Comparison of ENCODE assay signal across 17 cellular contexts in genomic region chr11:78057462-78058055, GRCh38. TPM values are rescaled to one million over a fixed set of nuclear protein-coding genes. Genes with fewer than 3 reads are reported as not detected.
DNase-seq lines count a peak whose midpoint lies in the region; ATAC-seq and TF ChIP-seq lines count a peak whose summit lies in the region.
"Had no signal": no experiment of that assay in that cellular context is flagged by ENCODE, and none has a peak within 500 bp of the region (broad histone marks: within the 10 kb centered on the region; RNA-seq: fewer than 3 reads in every experiment).

No MANE protein-coding gene starts in this region.

- H3K4me2 ChIP-seq in trophoblast cell (ENCODE audit: low read length): no peak overlapping the region
- H3K4me2 ChIP-seq: GM23338 had no signal

- H4K91ac ChIP-seq in trophoblast cell (ENCODE audit: low read depth, low read length): no peak overlapping the region

- H2BK12ac ChIP-seq in trophoblast cell (ENCODE audit: low read length): no peak overlapping the region

- no peak for TF ChIP-seq CTCF in glutamatergic neuron (IDR thresholded peaks at IDR 0.05; ENCODE audit: partially characterized antibody, unreplicated experiment)
- no peak for TF ChIP-seq CTCF in right lobe of liver (IDR thresholded peaks at IDR 0.05)

- no peaks in the 10 kb centered on the region for H3K36me3 Mint-ChIP-seq in glutamatergic neuron (ENCODE audit: unreplicated experiment)
- H3K36me3 Mint-ChIP-seq: CD4-positive, CD25-positive, alpha-beta regulatory T cell had no signal

- no peak overlapping the region for H4K8ac ChIP-seq in trophoblast cell (ENCODE audit: low read depth, low read length)

- no peak overlapping the region for H3K4ac ChIP-seq in trophoblast cell (ENCODE audit: low read depth, low read length)

- no peak overlapping the region for H2BK5ac ChIP-seq in trophoblast cell (ENCODE audit: low read depth, low read length, poor library complexity)

- H3K18ac ChIP-seq in trophoblast cell (ENCODE audit: low read length): no peak overlapping the region

- H3K27me3 ChIP-seq in right lobe of liver: no peaks in the 10 kb centered on the region
- H3K27me3 ChIP-seq in trophoblast cell (ENCODE audit: insufficient read depth, low read length): no peaks in the 10 kb centered on the region
- H3K27me3 ChIP-seq: BE2C had no signal

- H3K79me1 ChIP-seq in trophoblast cell (ENCODE audit: low read length): peaks cover 2% of the 10 kb centered on the region

- intact Hi-C loops in right lobe of liver (cut with DNase I): no loop called here
- intact Hi-C loops in left ventricle myocardium superior (cut with micrococcal nuclease): no loop called here

- H3K27ac ChIP-seq in right lobe of liver: peak overlapping the region in 2 of 3 donors; percentile 10 to 68
- H3K27ac ChIP-seq in trophoblast cell (ENCODE audit: low read depth, low read length): no peak overlapping the region

- no peaks in the 10 kb centered on the region for H3K36me3 ChIP-seq in right lobe of liver
- no peaks in the 10 kb centered on the region for H3K36me3 ChIP-seq in trophoblast cell (ENCODE audit: control insufficient read depth in 1 of 2, insufficient read depth in 2 of 2, low read length in 2 of 2)
- H3K36me3 ChIP-seq: BE2C had no signal

- H3K9me3 Mint-ChIP-seq in glutamatergic neuron (ENCODE audit: unreplicated experiment): peaks cover 3% of the 10 kb centered on the region
- H3K9me3 Mint-ChIP-seq: CD4-positive, CD25-positive, alpha-beta regulatory T cell; CD8-positive, alpha-beta memory T cell; GM23338; HFFc6 had no signal

- H3K79me2 ChIP-seq in trophoblast cell (ENCODE audit: control insufficient read depth, insufficient read depth, low read length, poor library complexity): no peaks in the 10 kb centered on the region

- ATAC-seq in right lobe of liver (peak; percentile 24 to 67 (median 50)), HG03432 (IDR thresholded peaks at IDR 0.05; ENCODE audit: unreplicated experiment) (no peak), left ventricle myocardium superior (no peak)
- ATAC-seq: GM23338, HCT116 had no signal

- H2AK5ac ChIP-seq in trophoblast cell (ENCODE audit: low read length): no peak overlapping the region

- DNase-seq in glutamatergic neuron: no peak
- peak in 2 of 3 donors; percentile 61 to 77 for DNase-seq in right lobe of liver
- DNase-seq in trophoblast cell: no peak
- no peak for DNase-seq in hippocampal formation (lab: John Stamatoyannopoulos, UW)
- no peak for DNase-seq in left ventricle myocardium superior
- DNase-seq: ACHN; BE2C; C1 segment of cervical spinal cord; CD4-positive, CD25-positive, alpha-beta regulatory T cell; CD8-positive, alpha-beta memory T cell; COR-L47; DMS 273 treated with DMSO at 0.1 percent for 48 hours; DMS53; HFFc6 had no signal

- H3K4me1 ChIP-seq in right lobe of liver (peaks cover 0 to 62% (median 18%) of the 10 kb centered on the region in 4 donors), trophoblast cell (ENCODE audit: control insufficient read depth in 1 of 2, insufficient read depth in 2 of 2, low read length in 2 of 2) (peaks cover 2 to 3% of the 10 kb centered on the region in 2 experiments)
- H3K4me1 ChIP-seq: BE2C had no signal

- H3K9me3 ChIP-seq in right lobe of liver (no peaks in the 10 kb centered on the region), trophoblast cell (ENCODE audit: insufficient read depth, low read depth, low read length) (no peaks in the 10 kb centered on the region)
- H3K9me3 ChIP-seq: BE2C had no signal

- no peak overlapping the region for H3K4me3 ChIP-seq in right lobe of liver
- no peak overlapping the region for H3K4me3 ChIP-seq in trophoblast cell (ENCODE audit: low read depth, low read length)
- H3K4me3 ChIP-seq: GM23338 had no signal

- peaks cover 2% of the 10 kb centered on the region for H3K27me3 Mint-ChIP-seq in glutamatergic neuron (ENCODE audit: unreplicated experiment)
- H3K27me3 Mint-ChIP-seq: CD4-positive, CD25-positive, alpha-beta regulatory T cell; CD8-positive, alpha-beta memory T cell had no signal

- H4K12ac ChIP-seq in trophoblast cell (ENCODE audit: low read depth, low read length): no peak overlapping the region

- peak overlapping the region; percentile 22 for H2BK120ac ChIP-seq in trophoblast cell (ENCODE audit: insufficient read depth, low read length, poor library complexity)

- peak overlapping the region; percentile 33 for H3K27ac Mint-ChIP-seq in glutamatergic neuron (ENCODE audit: unreplicated experiment)
- H3K27ac Mint-ChIP-seq: CD4-positive, CD25-positive, alpha-beta regulatory T cell; CD8-positive, alpha-beta memory T cell; GM23338; HFFc6 had no signal

- H3K14ac ChIP-seq in trophoblast cell (ENCODE audit: low read length): no peak overlapping the region

- no peak overlapping the region for H3K9ac ChIP-seq in trophoblast cell (ENCODE audit: low read length)

- no peak overlapping the region for H3K4me3 Mint-ChIP-seq in glutamatergic neuron (ENCODE audit: unreplicated experiment)
- H3K4me3 Mint-ChIP-seq: CD4-positive, CD25-positive, alpha-beta regulatory T cell; CD8-positive, alpha-beta memory T cell; GM23338; HFFc6 had no signal

- no peak for TF ChIP-seq POLR2A in right lobe of liver (IDR thresholded peaks at IDR 0.05)

- H3K4me1 Mint-ChIP-seq in glutamatergic neuron (ENCODE audit: low read depth, unreplicated experiment): no peaks in the 10 kb centered on the region
- H3K4me1 Mint-ChIP-seq: CD4-positive, CD25-positive, alpha-beta regulatory T cell; CD8-positive, alpha-beta memory T cell; GM23338 had no signal

- no peak overlapping the region for H3K23ac ChIP-seq in trophoblast cell (ENCODE audit: low read length)

- H2AFZ ChIP-seq in trophoblast cell (ENCODE audit: insufficient read depth, low read length, poor library complexity): no peak overlapping the region
- H2AFZ ChIP-seq: GM23338 had no signal

- WGBS in right lobe of liver (ENCODE audit: insufficient coverage, low coverage, low lambda C conversion rate, missing lambda C conversion rate): 49% methylated on average over 5 of the region's 10 CpGs
- WGBS in trophoblast cell (ENCODE audit: extremely low coverage, insufficient coverage, insufficient read length): no CpG with 5 or more reads among the region's 10 CpGs

RNA-seq across cellular contexts. Expression of gene THRSP, which starts 6.1 kb away (rescaled TPM):
- total RNA-seq in glutamatergic neuron (ENCODE audit: unreplicated experiment) (not detected), right lobe of liver (10 to 100 TPM in 4 of 6 experiments, 1 to 10 TPM in 2; 3.0 to 92.0 (median 40.1) TPM), left ventricle myocardium superior (1.1 TPM)
- polyA plus RNA-seq in trophoblast cell (2013): 0.17 and 0.27 TPM in 2 replicates
- total RNA-seq: CD4-positive, CD25-positive, alpha-beta regulatory T cell; CD8-positive, alpha-beta memory T cell; GM23338; HFFc6 had no signal
- polyA plus RNA-seq: CD8-positive, alpha-beta memory T cell; GM23338 had no signal

RNA-seq across cellular contexts. Expression of gene NDUFC2, which starts 22.1 kb away (rescaled TPM):
- total RNA-seq in glutamatergic neuron (ENCODE audit: unreplicated experiment) (221 TPM), right lobe of liver (100 to 1,000 TPM; 105 to 265 (median 183) TPM), left ventricle myocardium superior (348 TPM)
- polyA plus RNA-seq in trophoblast cell (2013): 648 and 695 TPM in 2 replicates

RNA-seq across cellular contexts. Expression of gene KCTD14, which starts 34.5 kb away (rescaled TPM):
- total RNA-seq in glutamatergic neuron (ENCODE audit: unreplicated experiment): 0.32 TPM
- total RNA-seq in right lobe of liver: 10 to 100 TPM in 1 of 6 experiments, 1 to 10 TPM in 5; 4.8 to 12.1 (median 6.3) TPM
- polyA plus RNA-seq in trophoblast cell (2013): 44.7 and 47.8 TPM in 2 replicates
- 0.15 TPM for total RNA-seq in left ventricle myocardium superior
- total RNA-seq: CD4-positive, CD25-positive, alpha-beta regulatory T cell had no signal

Comparison
In these comparisons a context has a peak if more than half of its experiments do, and no peak if none do; other contexts are left out.
1. DNase-seq: peak in right lobe of liver (2 of 3); none in glutamatergic neuron (single experiment), trophoblast cell (0 of 2), hippocampal formation (0 of 2) and left ventricle myocardium superior (single experiment).
2. ATAC-seq: peak in right lobe of liver (4 of 4); none in HG03432 (single experiment) and left ventricle myocardium superior (single experiment).